Comparison of ENCODE assay signal across 21 cellular contexts in genomic region chrX:123876177-123876576, GRCh38.
"Had no signal": no experiment of that assay in that cellular context is flagged by ENCODE, and none has a peak within 500 bp of the region (broad histone marks: within the 10 kb centered on the region; RNA-seq: fewer than 3 reads in every experiment).

No MANE protein-coding gene starts in this region.

- H3K4me3 ChIP-seq: esophagus squamous epithelium, lung, right lobe of liver, thoracic aorta, tibial nerve, upper lobe of left lung had no signal

- H3K9me3 ChIP-seq: esophagus squamous epithelium, neutrophil, right lobe of liver, thoracic aorta, tibial nerve, upper lobe of left lung had no signal

- H3K27ac ChIP-seq: esophagus squamous epithelium, neutrophil, parathyroid adenoma, right lobe of liver, thoracic aorta, tibial nerve, upper lobe of left lung had no signal

- H3K36me3 ChIP-seq: esophagus squamous epithelium, neutrophil, right lobe of liver, thoracic aorta, tibial nerve, upper lobe of left lung had no signal

- H3K27me3 ChIP-seq: esophagus squamous epithelium, neutrophil, right lobe of liver, tibial nerve, upper lobe of left lung had no signal

- H3K9ac ChIP-seq: parathyroid adenoma had no signal

- DNase-seq: cortex of kidney; effector memory CD8-positive, alpha-beta T cell; erythroblast; esophagus squamous epithelium; hypothalamus; immature natural killer cell; islet precursor cell; kidney glomerular epithelial cell; naive B cell; right lobe of liver; small intestine; stimulated activated CD4-positive, alpha-beta T cell treated with anti-CD3 and anti-CD28 coated beads, Interleukin-15, amount 100 ng/mL, for 24 hours; stimulated activated CD4-positive, alpha-beta T cell treated with anti-CD3 and anti-CD28 coated beads, Interleukin-2, amount 100 ng/mL, for 48 hours; stimulated activated naive B cell treated with anti-CD40 and anti-IgM and Interleukin-4, amounts not matched to agents 10 μg/mL and 1 μg/mL and 100 μg/mL, for 72 hours; upper lobe of left lung had no signal

- H2AFZ ChIP-seq: parathyroid adenoma had no signal

- H3K4me1 ChIP-seq: parathyroid adenoma, right lobe of liver had no signal

- ATAC-seq: effector memory CD8-positive, alpha-beta T cell; natural killer cell treated with Interleukin-12 subunit alpha and Interleukin-12 subunit beta and Interleukin-15 and Interleukin-18, amount 100 ng/mL, for 72 hours; stimulated activated naive B cell treated with anti-CD40 and anti-IgM and Interleukin-4, amounts not matched to agents 10 μg/mL and 1 μg/mL and 100 μg/mL, for 72 hours had no signal
